30 cellular contexts compared by ENCODE assay signal in the genomic region with DNA sequence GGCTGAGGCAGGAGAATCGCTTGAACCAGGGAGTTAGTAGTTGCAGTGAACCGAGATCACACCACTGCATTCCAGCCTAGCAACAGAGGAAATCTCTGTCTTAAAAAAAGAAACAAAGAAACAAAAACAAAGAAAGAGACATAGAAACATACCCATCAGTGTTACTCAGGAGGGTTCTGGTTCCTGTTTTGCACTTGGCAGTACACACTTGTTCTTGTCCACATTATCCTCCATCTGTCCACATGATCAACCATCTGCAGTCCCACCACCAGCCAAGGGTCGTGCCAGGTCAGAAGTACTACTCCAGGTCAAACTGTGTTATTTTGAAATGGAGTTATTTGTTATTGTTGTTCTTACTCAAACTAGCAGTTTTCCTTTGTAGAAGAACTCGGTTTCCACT.
DNase-seq lines count a peak whose midpoint lies in the region; ATAC-seq, FAIRE-seq and TF ChIP-seq lines count a peak whose summit lies in the region.
"Had no signal": no experiment of that assay in that cellular context is flagged by ENCODE, and none has a peak within 500 bp of the region (broad histone marks: within the 10 kb centered on the region; RNA-seq: fewer than 3 reads in every experiment).

No MANE protein-coding gene starts in this region.

- H3K4me3 ChIP-seq in endothelial cell of umbilical vein (replicated peaks in 1 of 3; ENCODE audit: insufficient read depth in 1 of 3, low read depth in 1 of 3, low read length in 3 of 3): no peak overlapping the region
- H3K4me3 ChIP-seq in HepG2 (replicated peaks in 1 of 3; ENCODE audit: insufficient read depth in 1 of 3, low read depth in 2 of 3, low read length in 3 of 3): no peak overlapping the region
- H3K4me3 ChIP-seq: BLaER1 treated with 17β-estradiol and CSF1 and Interleukin-3, amounts not matched to agents 10 nM and 100 nM; body of pancreas; colonic mucosa; GM12878; HAP-1; lower lobe of right lung; skin epidermis; upper lobe of left lung had no signal

- in situ Hi-C loops in HepG2 (cut with HindIII; ENCODE audit: extremely low pct_ligation_motif_present, low pct_unique_long_range_greater_than_20kb): no loop called here

- WGBS in HepG2 (ENCODE audit: low lambda C conversion rate): 83% methylated on average over 4 of the region's 4 CpGs

- peak overlapping the region; percentile 36 for H3K4me2 ChIP-seq in endothelial cell of umbilical vein (ENCODE audit: insufficient read depth, low read length)
- H3K4me2 ChIP-seq in HepG2 (ENCODE audit: low read depth, low read length): no peak overlapping the region
- H3K4me2 ChIP-seq: BLaER1 treated with 17β-estradiol and CSF1 and Interleukin-3, amounts not matched to agents 10 nM and 100 nM had no signal

- peaks cover 5% of the 10 kb centered on the region for H3K9me3 Mint-ChIP-seq in activated naive CD4-positive, alpha-beta T cell treated with anti-CD3 and anti-CD28 coated beads, Interleukin-2, amount 10 ng/mL, durations not matched to agents 7 days and 5 days

- intact Hi-C loops in endothelial cell of umbilical vein (cut with micrococcal nuclease): loop anchor here (1.0 kb wide), 1 partner anchor 60 kb away; no protein-coding TSS in a partner anchor
- intact Hi-C loops in HepG2 (cut with micrococcal nuclease; ENCODE audit: unreplicated experiment): no loop called here

- dilution Hi-C loops in endothelial cell of umbilical vein (cut with MboI; ENCODE audit: extremely low pct_ligation_motif_present, low sequenced_read_pairs): no loop called here

- H3K36me3 ChIP-seq in endothelial cell of umbilical vein (ENCODE audit: control insufficient read depth in 2 of 2, extremely low read depth in 1 of 2, insufficient read depth in 2 of 2, low read length in 2 of 2) (no peaks in the 10 kb centered on the region), HepG2 (replicated peaks in 1 of 2; ENCODE audit: control insufficient read depth in 1 of 2, insufficient read depth in 2 of 2, low read length in 2 of 2) (no peaks in the 10 kb centered on the region)
- H3K36me3 ChIP-seq: BLaER1 treated with 17β-estradiol and CSF1 and Interleukin-3, amounts not matched to agents 10 nM and 100 nM; colonic mucosa; HAP-1; lower lobe of right lung; upper lobe of left lung had no signal

- H3K4me3 Mint-ChIP-seq in activated naive CD4-positive, alpha-beta T cell treated with anti-CD3 and anti-CD28 coated beads, Interleukin-2, amount 10 ng/mL, durations not matched to agents 7 days and 5 days: no peak overlapping the region
- H3K4me3 Mint-ChIP-seq: activated CD4-positive, alpha-beta memory T cell treated with anti-CD3 and anti-CD28 coated beads, Interleukin-2, amount 10 ng/mL, durations not matched to agents 7 days and 5 days; activated naive CD8-positive, alpha-beta T cell treated with anti-CD3 and anti-CD28 coated beads, Interleukin-2, amount 10 ng/mL, durations not matched to agents 7 days and 5 days; effector memory CD8-positive, alpha-beta T cell had no signal

- H3K79me2 ChIP-seq in endothelial cell of umbilical vein (ENCODE audit: control insufficient read depth, insufficient read depth, low read length) (no peaks in the 10 kb centered on the region), HepG2 (ENCODE audit: insufficient read depth, low read length) (no peaks in the 10 kb centered on the region)

- H3K9ac ChIP-seq in endothelial cell of umbilical vein (replicated peaks; ENCODE audit: extremely low read depth, insufficient read depth, low read length) (peak overlapping the region; percentile 23), HepG2 (ENCODE audit: insufficient read depth, low read depth, low read length) (no peak overlapping the region)
- H3K9ac ChIP-seq: BLaER1 treated with 17β-estradiol and CSF1 and Interleukin-3, amounts not matched to agents 10 nM and 100 nM had no signal

- TF ChIP-seq POLR2A in endothelial cell of umbilical vein (IDR thresholded peaks at IDR 0.05; ENCODE audit: low read depth, low read length): no peak
- TF ChIP-seq POLR2A in HepG2 (IDR thresholded peaks at IDR 0.05; ENCODE audit: insufficient read depth in 1 of 2, low read depth in 2 of 2, low read length in 2 of 2): no peak

- H2AFZ ChIP-seq in endothelial cell of umbilical vein (ENCODE audit: low read depth, low read length): no peak overlapping the region
- no peak overlapping the region for H2AFZ ChIP-seq in HepG2 (ENCODE audit: low read length)

- H3K4me1 ChIP-seq in endothelial cell of umbilical vein (ENCODE audit: control insufficient read depth, extremely low read depth, insufficient read depth, low read length) (peaks cover 18% of the 10 kb centered on the region), HepG2 (ENCODE audit: insufficient read depth, low read length) (no peaks in the 10 kb centered on the region)
- H3K4me1 ChIP-seq: BLaER1 treated with 17β-estradiol and CSF1 and Interleukin-3, amounts not matched to agents 10 nM and 100 nM; body of pancreas; colonic mucosa; HAP-1; lower lobe of right lung; upper lobe of left lung had no signal

- no TSS peak for BruUV-seq in endothelial cell of umbilical vein (replicated peaks; lab: Mats Ljungman, UMichigan)
- BruUV-seq in HepG2 (replicated peaks; lab: Mats Ljungman, UMichigan): no TSS peak

- H3K36me3 Mint-ChIP-seq in activated naive CD4-positive, alpha-beta T cell treated with anti-CD3 and anti-CD28 coated beads, Interleukin-2, amount 10 ng/mL, durations not matched to agents 7 days and 5 days: no peaks in the 10 kb centered on the region
- H3K36me3 Mint-ChIP-seq: activated naive CD8-positive, alpha-beta T cell treated with anti-CD3 and anti-CD28 coated beads, Interleukin-2, amount 10 ng/mL, durations not matched to agents 7 days and 5 days had no signal

- CTCF ChIA-PET in endothelial cell of umbilical vein (lab: Charles Lee): interaction anchor here (1.1 kb wide), 1 partner anchor 25 kb away, joined by 3 read pairs; no protein-coding TSS in a partner anchor
- CTCF ChIA-PET in activated naive CD4-positive, alpha-beta T cell treated with anti-CD3 and anti-CD28 coated beads, Interleukin-2, amount 10 ng/mL, durations not matched to agents 7 days and 5 days (lab: Charles Lee): no interaction called here
- CTCF ChIA-PET in HepG2 (lab: Yijun Ruan, JAX; ENCODE audit: low intra/inter-chr PET ratio, low total read pairs): no interaction called here

- no peaks in the 10 kb centered on the region for H3K4me1 Mint-ChIP-seq in activated naive CD4-positive, alpha-beta T cell treated with anti-CD3 and anti-CD28 coated beads, Interleukin-2, amount 10 ng/mL, durations not matched to agents 7 days and 5 days
- H3K4me1 Mint-ChIP-seq: activated CD4-positive, alpha-beta memory T cell treated with anti-CD3 and anti-CD28 coated beads, Interleukin-2, amount 10 ng/mL, durations not matched to agents 7 days and 5 days; activated naive CD8-positive, alpha-beta T cell treated with anti-CD3 and anti-CD28 coated beads, Interleukin-2, amount 10 ng/mL, durations not matched to agents 7 days and 5 days had no signal

- TF ChIP-seq EP300 in HepG2 (IDR thresholded peaks at IDR 0.05; ENCODE audit: low read depth in 2 of 2, low read length in 2 of 2) (no peak), HepG2 (CRISPR knock-in tag; IDR thresholded peaks at IDR 0.05; ENCODE audit: borderline replicate concordance) (no peak)

- POLR2A ChIA-PET in endothelial cell of umbilical vein (lab: Charles Lee) (no interaction called here), HepG2 (lab: Yijun Ruan, JAX) (no interaction called here)

- ATAC-seq in HG02973 (IDR thresholded peaks at IDR 0.05; ENCODE audit: unreplicated experiment) (peak; percentile 48), HepG2 (no peak)
- ATAC-seq: activated CD4-positive, CD25-positive, alpha-beta regulatory T cell treated with anti-CD3 and anti-CD28 coated beads, Interleukin-2, amount 50 U/mL, for 24 hours; body of pancreas; effector memory CD8-positive, alpha-beta T cell; GM12878; lower lobe of right lung; Panc1 had no signal

- TF ChIP-seq CTCF in endothelial cell of umbilical vein (IDR thresholded peaks at IDR 0.05; ENCODE audit: extremely low read depth in 1 of 2, insufficient read depth in 1 of 2, low read depth in 1 of 2, low read length in 2 of 2): no peak
- TF ChIP-seq CTCF in HepG2 (CRISPR knock-in tag; IDR thresholded peaks at IDR 0.05): no peak

- H3K27me3 ChIP-seq in endothelial cell of umbilical vein (ENCODE audit: control insufficient read depth in 2 of 2, insufficient read depth in 2 of 2, low read length in 2 of 2) (no peaks in the 10 kb centered on the region), HepG2 (ENCODE audit: control insufficient read depth in 1 of 2, insufficient read depth in 2 of 2, low read length in 2 of 2) (no peaks in the 10 kb centered on the region)
- H3K27me3 ChIP-seq: BLaER1 treated with 17β-estradiol and CSF1 and Interleukin-3, amounts not matched to agents 10 nM and 100 nM; body of pancreas; colonic mucosa; upper lobe of left lung had no signal

- no peak overlapping the region for H3K27ac Mint-ChIP-seq in activated naive CD4-positive, alpha-beta T cell treated with anti-CD3 and anti-CD28 coated beads, Interleukin-2, amount 10 ng/mL, durations not matched to agents 7 days and 5 days
- H3K27ac Mint-ChIP-seq: activated CD4-positive, alpha-beta memory T cell treated with anti-CD3 and anti-CD28 coated beads, Interleukin-2, amount 10 ng/mL, durations not matched to agents 7 days and 5 days; activated naive CD8-positive, alpha-beta T cell treated with anti-CD3 and anti-CD28 coated beads, Interleukin-2, amount 10 ng/mL, durations not matched to agents 7 days and 5 days; activated T-helper 2 cell treated with anti-CD3 and anti-CD28 coated beads, Interferon-gamma antibody, Interleukin-2, Interleukin-4, amounts not matched to agents 10 μg/mL and 5 μg/mL and 100 μg/mL, durations not matched to agents 14 hours and 24 hours and 36 hours; effector memory CD8-positive, alpha-beta T cell had no signal

- FAIRE-seq in endothelial cell of umbilical vein (lab: Jason Lieb, UNC) (peak; percentile 48), HepG2 (lab: Jason Lieb, UNC) (no peak)
- FAIRE-seq: GM12878, keratinocyte had no signal

- H3K9me3 ChIP-seq in endothelial cell of umbilical vein (replicated peaks; ENCODE audit: control insufficient read depth, insufficient read depth, low read length): no peaks in the 10 kb centered on the region
- no peaks in the 10 kb centered on the region for H3K9me3 ChIP-seq in HepG2 (ENCODE audit: low read length)
- H3K9me3 ChIP-seq: BLaER1 treated with 17β-estradiol and CSF1 and Interleukin-3, amounts not matched to agents 10 nM and 100 nM; body of pancreas; colonic mucosa; HAP-1; lower lobe of right lung; upper lobe of left lung had no signal

- H3K9me1 ChIP-seq in endothelial cell of umbilical vein (replicated peaks; ENCODE audit: control insufficient read depth, extremely low read depth, insufficient read depth, low read length): no peaks in the 10 kb centered on the region

- no peaks in the 10 kb centered on the region for H3K27me3 Mint-ChIP-seq in activated naive CD4-positive, alpha-beta T cell treated with anti-CD3 and anti-CD28 coated beads, Interleukin-2, amount 10 ng/mL, durations not matched to agents 7 days and 5 days
- H3K27me3 Mint-ChIP-seq: activated CD4-positive, alpha-beta memory T cell treated with anti-CD3 and anti-CD28 coated beads, Interleukin-2, amount 10 ng/mL, durations not matched to agents 7 days and 5 days; activated naive CD8-positive, alpha-beta T cell treated with anti-CD3 and anti-CD28 coated beads, Interleukin-2, amount 10 ng/mL, durations not matched to agents 7 days and 5 days; effector memory CD8-positive, alpha-beta T cell had no signal

- TF ChIP-seq RAD21 in HepG2 (CRISPR knock-in tag; IDR thresholded peaks at IDR 0.05): no peak

- H3K27ac ChIP-seq in endothelial cell of umbilical vein (ENCODE audit: insufficient read depth, low read depth, low read length) (peak overlapping the region; percentile 70), HepG2 (ENCODE audit: extremely low read length, insufficient read depth, low read length) (no peak overlapping the region)
- H3K27ac ChIP-seq: BLaER1 treated with 17β-estradiol and CSF1 and Interleukin-3, amounts not matched to agents 10 nM and 100 nM; body of pancreas; colonic mucosa; lower lobe of right lung; skin epidermis; upper lobe of left lung had no signal

- peak; percentile 7 for DNase-seq in EH (ENCODE audit: low read depth)
- peak; percentile 83 for DNase-seq in endothelial cell of umbilical vein (ENCODE audit: low read depth, low spot score)
- DNase-seq in putamen (ENCODE audit: low spot score): peak; percentile 3
- no peak for DNase-seq in activated naive CD4-positive, alpha-beta T cell treated with Interleukin-2 at 50 U/mL for 16 hours
- DNase-seq in SW480 (ENCODE audit: low spot score): no peak
- DNase-seq in activated naive CD4-positive, alpha-beta T cell treated with anti-CD3 and anti-CD28 coated beads, Interleukin-2, amount 10 ng/mL, durations not matched to agents 7 days and 5 days: no peak
- no peak for DNase-seq in HepG2 (ENCODE audit: low spot score)
- DNase-seq: activated CD4-positive, alpha-beta memory T cell treated with anti-CD3 and anti-CD28 coated beads, Interleukin-2, amount 10 ng/mL, durations not matched to agents 7 days and 5 days; activated naive CD8-positive, alpha-beta T cell treated with anti-CD3 and anti-CD28 coated beads, Interleukin-2, amount 10 ng/mL, durations not matched to agents 7 days and 5 days; colonic mucosa; COR-L47; DMS79; effector memory CD8-positive, alpha-beta T cell; glutamatergic neuron; Karpas-422; lower lobe of right lung; NCI-H187; NCI-H526; SHP77 treated with DMSO at 0.1 percent for 48 hours; upper lobe of left lung had no signal

- H4K20me1 ChIP-seq in endothelial cell of umbilical vein (replicated peaks; ENCODE audit: control insufficient read depth, extremely low read depth, insufficient read depth, low read length): no peaks in the 10 kb centered on the region
- no peaks in the 10 kb centered on the region for H4K20me1 ChIP-seq in HepG2 (ENCODE audit: insufficient read depth, low read length)
- H4K20me1 ChIP-seq: BLaER1 treated with 17β-estradiol and CSF1 and Interleukin-3, amounts not matched to agents 10 nM and 100 nM had no signal

Comparison
In these comparisons a context has a peak if more than half of its experiments do, and no peak if none do; other contexts are left out.
1. DNase-seq: peak in EH (single experiment), endothelial cell of umbilical vein (single experiment) and putamen (single experiment); none in activated naive CD4-positive, alpha-beta T cell treated with Interleukin-2 at 50 U/mL for 16 hours (single experiment), SW480 (single experiment), activated naive CD4-positive, alpha-beta T cell treated with anti-CD3 and anti-CD28 coated beads, Interleukin-2, amount 10 ng/mL, durations not matched to agents 7 days and 5 days (single experiment) and HepG2 (single experiment).